In genomic region chr6:166052837-166053236, GRCh38 we compare ENCODE assay signal across 25 cellular contexts.
"Had no signal": no experiment of that assay in that cellular context is flagged by ENCODE, and none has a peak within 500 bp of the region (broad histone marks: within the 10 kb centered on the region; RNA-seq: fewer than 3 reads in every experiment).

No MANE protein-coding gene starts in this region.

- H3K4me1 ChIP-seq: breast epithelium, psoas muscle, suprapubic skin, tibial artery, upper lobe of right lung had no signal

- H3K36me3 ChIP-seq: breast epithelium, heart left ventricle, ovary, suprapubic skin, tibial artery, upper lobe of right lung had no signal

- H3K27me3 Mint-ChIP-seq: activated B cell treated with CpG ODN at 0.5 μM for 24 hours had no signal

- H3K27ac ChIP-seq: breast epithelium, heart left ventricle, ovary, psoas muscle, suprapubic skin, tibial artery, upper lobe of right lung had no signal

- H3K4me1 Mint-ChIP-seq: activated B cell treated with CpG ODN at 0.5 μM for 24 hours; activated naive CD4-positive, alpha-beta T cell treated with anti-CD3 and anti-CD28 coated beads, Interleukin-2, amount 50 U/mL, for 24 hours; activated naive CD8-positive, alpha-beta T cell treated with anti-CD3 and anti-CD28 coated beads, Interleukin-2, amount 50 U/mL, for 24 hours; naive thymus-derived CD4-positive, alpha-beta T cell had no signal

- DNase-seq: activated B cell treated with CpG ODN at 0.5 μM for 24 hours; activated CD4-positive, alpha-beta T cell treated with anti-CD3 and anti-CD28 coated beads, Interleukin-2, amount 50 U/mL, for 1 hour; activated CD8-positive, alpha-beta T cell treated with anti-CD3 and anti-CD28 coated beads for 36 hours; activated naive CD8-positive, alpha-beta T cell treated with anti-CD3 and anti-CD28 coated beads, Interleukin-2, amount 50 U/mL, for 24 hours; activated T-cell treated with anti-CD3 and anti-CD28 coated beads, Interleukin-2, amount 50 U/mL, for 4 hours; central memory CD4-positive, alpha-beta T cell; foreskin fibroblast; heart left ventricle; left ventricle myocardium superior; naive thymus-derived CD4-positive, alpha-beta T cell; ovary; psoas muscle; stimulated activated CD4-positive, alpha-beta T cell treated with anti-CD3 and anti-CD28 coated beads, Interleukin-2, amount 100 ng/mL, for 24 hours; stimulated activated naive CD4-positive, alpha-beta T cell; T-helper 9 cell; tibial artery; upper lobe of right lung had no signal

- H3K9me3 ChIP-seq: ovary had no signal

- ATAC-seq: activated CD8-positive, alpha-beta T cell treated with anti-CD3 and anti-CD28 coated beads for 36 hours; activated naive CD8-positive, alpha-beta T cell treated with anti-CD3 and anti-CD28 coated beads, Interleukin-2, amount 50 U/mL, for 24 hours; activated T-cell treated with anti-CD3 and anti-CD28 coated beads, Interleukin-2, amount 50 U/mL, for 4 hours; esophagus mucosa; heart left ventricle; left ventricle myocardium superior; naive thymus-derived CD4-positive, alpha-beta T cell; psoas muscle; upper lobe of right lung had no signal

- H3K4me3 ChIP-seq: breast epithelium, heart left ventricle, ovary, psoas muscle, smooth muscle cell, suprapubic skin, tibial artery, upper lobe of right lung had no signal

- H3K4me3 Mint-ChIP-seq: activated B cell treated with CpG ODN at 0.5 μM for 24 hours; activated CD8-positive, alpha-beta T cell treated with anti-CD3 and anti-CD28 coated beads for 36 hours; activated naive CD4-positive, alpha-beta T cell treated with anti-CD3 and anti-CD28 coated beads, Interleukin-2, amount 50 U/mL, for 24 hours; activated naive CD8-positive, alpha-beta T cell treated with anti-CD3 and anti-CD28 coated beads, Interleukin-2, amount 50 U/mL, for 24 hours; activated T-cell treated with anti-CD3 and anti-CD28 coated beads, Interleukin-2, amount 50 U/mL, for 4 hours; mesothelial cell of epicardium; naive thymus-derived CD4-positive, alpha-beta T cell; T-helper 1 cell treated with Interleukin-12 subunit alpha and Interleukin-12 subunit beta and Interleukin-4 antibody, amounts not matched to agents 30 μg/mL and 1 μg/mL, for 36 hours had no signal

- H3K27ac Mint-ChIP-seq: activated B cell treated with CpG ODN at 0.5 μM for 24 hours; activated CD8-positive, alpha-beta T cell treated with anti-CD3 and anti-CD28 coated beads for 36 hours; activated naive CD4-positive, alpha-beta T cell treated with anti-CD3 and anti-CD28 coated beads, Interleukin-2, amount 50 U/mL, for 24 hours; activated naive CD8-positive, alpha-beta T cell treated with anti-CD3 and anti-CD28 coated beads, Interleukin-2, amount 50 U/mL, for 24 hours; activated T-helper 2 cell treated with anti-CD3 and anti-CD28 coated beads, Interferon-gamma antibody, Interleukin-2, Interleukin-4, amounts not matched to agents 10 μg/mL and 5 μg/mL and 100 μg/mL, durations not matched to agents 14 hours and 24 hours and 36 hours; mesothelial cell of epicardium; naive thymus-derived CD4-positive, alpha-beta T cell; T-helper 1 cell treated with Interleukin-12 subunit alpha and Interleukin-12 subunit beta and Interleukin-4 antibody, amounts not matched to agents 30 μg/mL and 1 μg/mL, for 36 hours had no signal
